Comparison of ENCODE assay signal across 9 cellular contexts in genomic region chr18:3623769-3624545, GRCh38.
DNase-seq lines count a peak whose midpoint lies in the region; FAIRE-seq and TF ChIP-seq lines count a peak whose summit lies in the region.
"Had no signal": no experiment of that assay in that cellular context is flagged by ENCODE, and none has a peak within 500 bp of the region (broad histone marks: within the 10 kb centered on the region; RNA-seq: fewer than 3 reads in every experiment).

No MANE protein-coding gene starts in this region.

- peak; percentile 70 for TF ChIP-seq POLR2A in H54 (IDR thresholded peaks at IDR 0.05; ENCODE audit: low read depth, low read length)

- H3K27me3 ChIP-seq in SJCRH30: no peaks in the 10 kb centered on the region
- no peaks in the 10 kb centered on the region for H3K27me3 ChIP-seq in colonic mucosa
- no peaks in the 10 kb centered on the region for H3K27me3 ChIP-seq in liver (ENCODE audit: control insufficient read depth in 4 of 4, insufficient read depth in 4 of 4, low read length in 3 of 4)

- intact Hi-C loops in colonic mucosa (cut with DNase I): no loop called here

- H3K4me3 ChIP-seq in SJCRH30 (peak overlapping the region; percentile 46), colonic mucosa (no peak overlapping the region), liver (ENCODE audit: low read depth in 1 of 3, low read length in 3 of 3) (peak overlapping the region in 1 of 3 donors; percentile 29)

- TF ChIP-seq CTCF in colonic mucosa (IDR thresholded peaks at IDR 0.05) (no peak), liver (IDR thresholded peaks at IDR 0.05; ENCODE audit: low read depth, low read length, missing input control) (no peak), GM13976 (IDR thresholded peaks at IDR 0.05; ENCODE audit: borderline replicate concordance, control extremely low read depth, extremely low read depth, insufficient read depth, missing control alignments) (no peak)

- DNase-seq in H54 (ENCODE audit: insufficient read length, low spot score): peak; percentile 69
- peak; percentile 87 to 90 for DNase-seq in SJCRH30
- peak; percentile 89 for DNase-seq in colonic mucosa
- no peak for DNase-seq in DMS153 treated with DMSO at 0.1 percent for 48 hours (lab: John Stamatoyannopoulos, UW; ENCODE audit: unreplicated experiment)
- no peak for DNase-seq in frontal cortex (ENCODE audit: low spot score in 2 of 2)
- DNase-seq in GM13976 (ENCODE audit: low spot score): no peak
- DNase-seq: activated B cell treated with CpG ODN at 0.5 μM for 24 hours had no signal

- no peaks in the 10 kb centered on the region for H3K9me3 ChIP-seq in SJCRH30 (replicated peaks)
- no peaks in the 10 kb centered on the region for H3K9me3 ChIP-seq in colonic mucosa
- no peaks in the 10 kb centered on the region for H3K9me3 ChIP-seq in liver (ENCODE audit: control insufficient read depth in 4 of 4, low read length in 3 of 4)

- FAIRE-seq in H54 (lab: Jason Lieb, UNC) (peak; percentile 95), frontal cortex (lab: Jason Lieb, UNC) (no peak)

- H3K4me1 ChIP-seq in SJCRH30: peaks cover 27% of the 10 kb centered on the region
- H3K4me1 ChIP-seq in colonic mucosa: peaks cover 8% of the 10 kb centered on the region
- H3K4me1 ChIP-seq in liver (ENCODE audit: control insufficient read depth in 4 of 4, insufficient read depth in 4 of 4, low read length in 3 of 4): peaks cover 0 to 17% (median 5%) of the 10 kb centered on the region in 4 donors

- H3K36me3 ChIP-seq in SJCRH30 (no peaks in the 10 kb centered on the region), colonic mucosa (no peaks in the 10 kb centered on the region), liver (ENCODE audit: control insufficient read depth in 4 of 4, insufficient read depth in 3 of 4, low read depth in 1 of 4, low read length in 3 of 4) (no peaks in the 10 kb centered on the region)

- TF ChIP-seq RAD21 in liver (IDR thresholded peaks at IDR 0.05): peak in 1 of 2 donors; percentile 53

- 13% methylated on average over 30 of the region's 30 CpGs for WGBS in liver

- H3K27ac ChIP-seq in SJCRH30 (peak overlapping the region; percentile 99), colonic mucosa (peak overlapping the region; percentile 73), liver (ENCODE audit: low read depth in 1 of 2, low read length in 2 of 2) (peak overlapping the region; percentile 82 to 92), temporal lobe (ENCODE audit: low read depth, low read length) (peak overlapping the region; percentile 62)

- H3K9ac ChIP-seq in colonic mucosa (ENCODE audit: low read depth in 2 of 2, low read length in 2 of 2): peak overlapping the region; percentile 62 to 78
- H3K9ac ChIP-seq in liver (ENCODE audit: low read depth in 1 of 2, low read length in 2 of 2): peak overlapping the region; percentile 78 to 80

- in situ Hi-C loops in GM13976 (cut with MboI; ENCODE audit: low sequenced_read_pairs, unreplicated experiment): no loop called here

TF ChIP-seq in liver, 16 proteins besides CTCF, POLR2A, EP300 and RAD21:
- peak; percentile 71 for TF ChIP-seq FOXA2 (IDR thresholded peaks at IDR 0.05)
- peak; percentile 82 for TF ChIP-seq NR2F2 (IDR thresholded peaks at IDR 0.05)
- TF ChIP-seq SP1 (IDR thresholded peaks at IDR 0.05): peak; percentile 98
- TF ChIP-seq GABPA (IDR thresholded peaks at IDR 0.05 in 1 of 2, conservative IDR thresholded peaks at IDR 0.05 in 1 of 2): peak in 1 of 2 donors; percentile 13
- TF ChIP-seq ZBTB33 (IDR thresholded peaks at IDR 0.05): peak; percentile 58
- peak; percentile 49 for TF ChIP-seq ATF3 (IDR thresholded peaks at IDR 0.05)
- TF ChIP-seq RXRA (IDR thresholded peaks at IDR 0.05): peak; percentile 99
- TF ChIP-seq EGR1 (IDR thresholded peaks at IDR 0.05; ENCODE audit: low read depth in 2 of 2): no peak
- TF ChIP-seq HNF4G (IDR thresholded peaks at IDR 0.05): peak; percentile 25
- TF ChIP-seq MAX (IDR thresholded peaks at IDR 0.05): peak; percentile 88
- peak; percentile 89 for TF ChIP-seq YY1 (IDR thresholded peaks at IDR 0.05)
- TF ChIP-seq TAF1 (conservative IDR thresholded peaks at IDR 0.05): peak; percentile 56
- peak; percentile 88 to 94 for TF ChIP-seq HNF4A (conservative IDR thresholded peaks at IDR 0.05)
- peak; percentile 92 for TF ChIP-seq REST (IDR thresholded peaks at IDR 0.05)
- TF ChIP-seq JUND (IDR thresholded peaks at IDR 0.05): peak in 1 of 2 donors; percentile 84
- peak; percentile 34 for TF ChIP-seq FOXA1 (IDR thresholded peaks at IDR 0.05)
TF ChIP-seq in liver: peak in this region for 15.

Comparison
In these comparisons a context has a peak if more than half of its experiments do, and no peak if none do; other contexts are left out.
1. DNase-seq: peak in H54 (single experiment), SJCRH30 (2 of 2) and colonic mucosa (single experiment); none in DMS153 treated with DMSO at 0.1 percent for 48 hours (single experiment), frontal cortex (0 of 2) and GM13976 (single experiment).
2. Peak in every context shown above with its lines, with median percentiles within 50 percentile points of each other: H3K27ac ChIP-seq.